In the genomic region with DNA sequence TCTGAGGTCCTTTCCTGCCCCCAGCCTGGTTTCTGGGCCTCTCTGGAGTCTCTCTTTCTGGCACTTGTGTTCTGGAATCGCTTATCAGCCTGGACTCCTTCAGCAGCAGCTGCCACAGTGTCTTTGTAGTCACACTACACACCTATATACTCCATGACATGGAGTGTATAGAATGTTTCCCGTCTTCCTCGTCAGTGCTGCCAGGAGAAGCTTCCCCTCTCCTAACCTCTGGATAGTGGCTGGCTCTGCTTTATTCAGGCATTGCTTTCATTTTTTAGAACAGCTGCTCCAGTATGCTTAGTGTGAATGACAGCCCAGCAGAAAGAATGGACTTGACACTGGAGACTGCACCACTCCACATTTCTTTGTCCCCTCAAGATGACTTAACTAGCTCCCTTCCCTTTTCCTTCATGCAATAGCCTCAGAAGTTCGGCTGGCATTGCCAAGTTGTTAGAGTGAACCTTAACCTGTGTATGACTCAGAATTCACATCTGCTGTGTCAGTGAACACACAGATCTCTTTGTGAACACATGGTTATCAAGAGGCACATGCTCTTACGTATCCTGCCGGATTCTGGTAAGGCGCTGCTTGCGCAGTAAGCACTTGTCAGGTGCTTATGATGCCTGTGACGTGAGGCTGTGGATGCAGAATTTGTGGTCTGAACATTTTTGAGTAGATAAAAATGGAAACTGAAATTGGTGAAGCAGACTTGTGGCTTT, we compare ENCODE assay signal across 9 cellular contexts.
A peak's percentile ranks its signal among the peaks of the same experiment; 100 is the strongest.
DNase-seq lines count a peak whose midpoint lies in the region; ATAC-seq and TF ChIP-seq lines count a peak whose summit lies in the region.
"Had no signal": no experiment of that assay in that cellular context is flagged by ENCODE, and none has a peak within 500 bp of the region (broad histone marks: within the 10 kb centered on the region; RNA-seq: fewer than 3 reads in every experiment).

No MANE protein-coding gene starts in this region.

- no peaks in the 10 kb centered on the region for H3K79me2 ChIP-seq in HCT116 (ENCODE audit: insufficient read depth, low read length)

- POLR2A ChIA-PET in HCT116 (lab: Charles Lee): no interaction called here

- TF ChIP-seq POLR2A in HCT116 (IDR thresholded peaks at IDR 0.05; ENCODE audit: borderline replicate concordance, extremely low read depth, insufficient read depth, insufficient read length): no peak

- ATAC-seq in HCT116 (peak; percentile 57), HG03520 (IDR thresholded peaks at IDR 0.05; ENCODE audit: unreplicated experiment) (no peak)

- no peak overlapping the region for H3K27ac ChIP-seq in HCT116 (ENCODE audit: low read depth, low read length)
- H3K27ac ChIP-seq: uterus had no signal

- H3K9me2 ChIP-seq in HCT116 (ENCODE audit: insufficient read depth): no peaks in the 10 kb centered on the region

- H3K9me3 ChIP-seq in HCT116 (ENCODE audit: control insufficient read depth in 1 of 2, insufficient read depth in 1 of 2, low read depth in 1 of 2, low read length in 2 of 2): no peaks in the 10 kb centered on the region
- no peaks in the 10 kb centered on the region for H3K9me3 ChIP-seq in skeletal muscle satellite cell (replicated peaks; ENCODE audit: low read length)
- H3K9me3 ChIP-seq: uterus had no signal

- no peak overlapping the region for H2AFZ ChIP-seq in HCT116 (ENCODE audit: low read depth, low read length, poor library complexity, severe bottlenecking)

- intact Hi-C loops in HCT116 (cut with micrococcal nuclease): no loop called here

- TF ChIP-seq CTCF in HCT116 (IDR thresholded peaks at IDR 0.05 in 2 of 3, conservative IDR thresholded peaks at IDR 0.05 in 1 of 3; ENCODE audit: borderline replicate concordance in 1 of 3, insufficient read depth in 1 of 3, low read depth in 2 of 3, low read length in 2 of 3) (no peak), fibroblast of villous mesenchyme (IDR thresholded peaks at IDR 0.05; ENCODE audit: insufficient read depth, low read depth, low read length) (no peak)

- H3K4me1 ChIP-seq in HCT116 (ENCODE audit: control insufficient read depth in 1 of 2, insufficient read depth in 2 of 2, low read length in 2 of 2) (peaks cover 12 to 16% of the 10 kb centered on the region in 2 experiments), skeletal muscle satellite cell (ENCODE audit: control insufficient read depth, insufficient read depth, low read length) (peaks cover 7% of the 10 kb centered on the region)
- H3K4me1 ChIP-seq: uterus had no signal

- BruUV-seq in HCT116 (replicated peaks; lab: Mats Ljungman, UMichigan): no TSS peak

- no peaks in the 10 kb centered on the region for H4K20me1 ChIP-seq in HCT116 (ENCODE audit: insufficient read depth)

- H3K9ac ChIP-seq in HCT116 (ENCODE audit: low read length) (no peak overlapping the region), skeletal muscle satellite cell (ENCODE audit: low read depth, low read length) (no peak overlapping the region)

- no peaks in the 10 kb centered on the region for H3K36me3 ChIP-seq in HCT116 (ENCODE audit: control insufficient read depth in 1 of 2, insufficient read depth in 2 of 2, low read length in 2 of 2)
- H3K36me3 ChIP-seq in skeletal muscle satellite cell (ENCODE audit: insufficient read depth, low read length): no peaks in the 10 kb centered on the region
- H3K36me3 ChIP-seq: uterus had no signal

- H3K4me2 ChIP-seq in HCT116 (ENCODE audit: low read length) (peak overlapping the region; percentile 52), skeletal muscle satellite cell (ENCODE audit: low read length) (peak overlapping the region; percentile 33)

- CTCF ChIA-PET in HCT116 (lab: Charles Lee): interaction anchor here (0.6 to 3.6 kb wide), 6 partner anchors 9 to 236 kb away, joined by 3 to 15 read pairs (median 5); partner anchors contain the start of gene NEDD4L

- no peak for TF ChIP-seq RAD21 in HCT116 (IDR thresholded peaks at IDR 0.05; ENCODE audit: low read depth)

- peak; percentile 34 for DNase-seq in HCT116 (ENCODE audit: low read depth, low spot score)
- DNase-seq in RPMI8226: peak; percentile 64
- DNase-seq in fibroblast of villous mesenchyme (ENCODE audit: low read depth): peak; percentile 93
- no peak for DNase-seq in central memory CD4-positive, alpha-beta T cell
- no peak for DNase-seq in SIG-M5 (lab: John Stamatoyannopoulos, UW)
- DNase-seq in NCI-H1930 (lab: John Stamatoyannopoulos, UW): no peak

- RAD21 ChIA-PET in HCT116 (lab: Charles Lee; ENCODE audit: low non-redundant PET in 1 of 2, low total read pairs in 2 of 2, uncharacterized antibody in 2 of 2, unreplicated experiment in 2 of 2): interaction anchor here in 1 of 2 experiments (0.8 kb wide), 1 partner anchor 159 kb away, joined by 3 read pairs; no protein-coding TSS in a partner anchor

- H3K27me3 ChIP-seq in HCT116 (ENCODE audit: insufficient read depth, low read length) (no peaks in the 10 kb centered on the region), skeletal muscle satellite cell (ENCODE audit: control insufficient read depth, insufficient read depth, low read length) (peaks cover 5% of the 10 kb centered on the region)
- H3K27me3 ChIP-seq: uterus had no signal

- H3K4me3 ChIP-seq in HCT116 (replicated peaks in 1 of 2; ENCODE audit: low read depth in 1 of 2, low read length in 2 of 2): no peak overlapping the region
- no peak overlapping the region for H3K4me3 ChIP-seq in fibroblast of villous mesenchyme (ENCODE audit: low read depth, low read length)
- H3K4me3 ChIP-seq in skeletal muscle satellite cell (ENCODE audit: low read length): no peak overlapping the region
- H3K4me3 ChIP-seq: uterus had no signal

TF ChIP-seq in HCT116, 20 proteins besides CTCF, POLR2A, EP300 and RAD21:
- TF ChIP-seq ELF1 (IDR thresholded peaks at IDR 0.05; ENCODE audit: borderline replicate concordance, low read depth) (no peak), ZBTB33 (IDR thresholded peaks at IDR 0.05; ENCODE audit: extremely low read depth, insufficient replicate concordance, low read length) (no peak), FOSL1 (IDR thresholded peaks at IDR 0.05; ENCODE audit: low read depth) (peak; percentile 37; the same call in 1 of the 2 replicates), TCF7L2 (IDR thresholded peaks at IDR 0.05; ENCODE audit: borderline replicate concordance, extremely low read depth, insufficient read depth, insufficient read length) (no peak), ZNF274 (IDR thresholded peaks at IDR 0.05; ENCODE audit: low read depth, low read length) (no peak), SP1 (IDR thresholded peaks at IDR 0.05; ENCODE audit: low read depth) (no peak), CEBPB (IDR thresholded peaks at IDR 0.05; ENCODE audit: low read depth) (no peak), ZFX (IDR thresholded peaks at IDR 0.05) (no peak)
- TF ChIP-seq, protein P1, sequence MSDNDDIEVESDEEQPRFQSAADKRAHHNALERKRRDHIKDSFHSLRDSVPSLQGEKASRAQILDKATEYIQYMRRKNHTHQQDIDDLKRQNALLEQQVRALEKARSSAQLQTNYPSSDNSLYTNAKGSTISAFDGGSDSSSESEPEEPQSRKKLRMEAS (IDR thresholded peaks at IDR 0.05): peak; percentile 62

Comparison
In these comparisons a context has a peak if more than half of its experiments do, and no peak if none do; other contexts are left out.
1. DNase-seq: peak in HCT116 (single experiment), RPMI8226 (single experiment) and fibroblast of villous mesenchyme (single experiment); none in central memory CD4-positive, alpha-beta T cell (single experiment), SIG-M5 (single experiment) and NCI-H1930 (0 of 2).